Comparison of ENCODE assay signal across 21 cellular contexts in the genomic region with DNA sequence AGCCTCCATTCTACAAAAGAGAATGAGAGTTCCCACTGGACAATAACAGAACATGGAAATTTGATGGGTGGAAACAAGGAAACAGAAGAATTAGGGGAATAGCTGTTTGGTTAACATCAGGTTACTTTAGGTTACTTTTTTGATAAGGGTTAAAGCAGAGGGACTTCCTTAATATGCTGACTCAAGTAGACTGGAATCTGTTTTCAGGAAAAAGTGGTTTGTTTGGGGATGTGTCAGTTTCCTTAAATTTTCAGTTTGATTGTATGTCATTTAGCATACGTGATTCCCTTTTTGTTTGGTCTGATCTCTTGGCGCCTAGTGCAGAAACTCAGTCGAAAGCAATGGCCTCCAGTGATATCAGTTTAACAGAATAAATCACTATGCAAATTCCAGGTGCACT.
"Had no signal": no experiment of that assay in that cellular context is flagged by ENCODE, and none has a peak within 500 bp of the region (broad histone marks: within the 10 kb centered on the region; RNA-seq: fewer than 3 reads in every experiment).

No MANE protein-coding gene starts in this region.

- ATAC-seq: esophagus mucosa; foreskin keratinocyte; gastroesophageal sphincter; left lobe of liver; naive thymus-derived CD8-positive, alpha-beta T cell; right cardiac atrium; stimulated activated memory B cell treated with anti-CD40 and anti-IgM and Interleukin-4, amounts not matched to agents 10 μg/mL and 1 μg/mL and 100 μg/mL, for 72 hours; stimulated activated naive CD8-positive, alpha-beta T cell treated with anti-CD3 and anti-CD28 coated beads, Interleukin-15, Interleukin-2, amounts not matched to agents 100 U/mL and 50 U/mL, for 24 hours had no signal

- DNase-seq: dorsolateral prefrontal cortex; effector CD4-positive, alpha-beta T cell; hypothalamus; mammary epithelial cell; mesendoderm; midbrain; naive thymus-derived CD8-positive, alpha-beta T cell; nephron progenitor cell; nucleus accumbens; right cardiac atrium; spleen; stimulated activated CD4-positive, alpha-beta T cell treated with anti-CD3 and anti-CD28 coated beads, Interleukin-4, amount 100 ng/mL, for 4 hours; stimulated activated naive CD8-positive, alpha-beta T cell treated with anti-CD3 and anti-CD28 coated beads, Interleukin-15, Interleukin-2, amounts not matched to agents 100 U/mL and 50 U/mL, for 24 hours; substantia nigra; testis; tibial artery had no signal
